Comparison of ENCODE assay signal across 9 cellular contexts in genomic region chr15:93997071-93997658, GRCh38.
DNase-seq lines count a peak whose midpoint lies in the region; ATAC-seq, FAIRE-seq and TF ChIP-seq lines count a peak whose summit lies in the region.
"Had no signal": no experiment of that assay in that cellular context is flagged by ENCODE, and none has a peak within 500 bp of the region (broad histone marks: within the 10 kb centered on the region; RNA-seq: fewer than 3 reads in every experiment).

No MANE protein-coding gene starts in this region.

- DNase-seq in GM10248 (ENCODE audit: extremely low spot score) = no peak
- DNase-seq in LoVo (ENCODE audit: low spot score) = peak; percentile 35
- no peak for DNase-seq in chondrocyte (ENCODE audit: low spot score)
- DNase-seq in pancreas = no peak
- no peak for DNase-seq in mesenteric fat pad (ENCODE audit: low spot score)
- DNase-seq in stimulated activated effector memory CD8-positive, alpha-beta T cell treated with anti-CD3 and anti-CD28 coated beads, Interleukin-12 subunit alpha, Interleukin-12 subunit beta, amount 100 ng/mL, for 72 hours (ENCODE audit: low spot score in 2 of 2) = no peak
- no peak for DNase-seq in NCI-H2196 (lab: John Stamatoyannopoulos, UW; ENCODE audit: unreplicated experiment)
- DNase-seq: naive B cell had no signal

- H3K4me3 ChIP-seq in pancreas = no peak overlapping the region

- peak; percentile 46 to 83 (median 72) for ATAC-seq in pancreas
- no peak for ATAC-seq in stimulated activated effector memory CD8-positive, alpha-beta T cell treated with anti-CD3 and anti-CD28 coated beads, Interleukin-12 subunit alpha, Interleukin-12 subunit beta, amount 100 ng/mL, for 72 hours

- no peaks in the 10 kb centered on the region for H3K9me3 ChIP-seq in pancreas

- H3K27ac ChIP-seq in pancreas = no peak overlapping the region

- peak; percentile 38 for TF ChIP-seq CTCF in GM10248 (IDR thresholded peaks at IDR 0.05; ENCODE audit: control extremely low read depth, extremely low read depth, low read depth, missing control alignments)
- TF ChIP-seq CTCF in chondrocyte (IDR thresholded peaks at IDR 0.05) = peak; percentile 96
- peak in 2 of 4 donors; percentile 47 to 50 for TF ChIP-seq CTCF in pancreas (IDR thresholded peaks at IDR 0.05)

- H3K9me3 Mint-ChIP-seq in chondrocyte (ENCODE audit: low read depth) = no peaks in the 10 kb centered on the region
- H3K9me3 Mint-ChIP-seq in stimulated activated effector memory CD8-positive, alpha-beta T cell treated with anti-CD3 and anti-CD28 coated beads, Interleukin-12 subunit alpha, Interleukin-12 subunit beta, amount 100 ng/mL, for 72 hours = no peaks in the 10 kb centered on the region
- H3K9me3 Mint-ChIP-seq: T-helper 1 cell treated with Interleukin-12 subunit alpha and Interleukin-12 subunit beta and Interleukin-4 antibody, amounts not matched to agents 30 μg/mL and 1 μg/mL, for 36 hours had no signal

- no peaks in the 10 kb centered on the region for H3K4me1 ChIP-seq in pancreas

- peaks cover 3% of the 10 kb centered on the region for H3K27me3 Mint-ChIP-seq in chondrocyte (ENCODE audit: low read depth)

- CTCF ChIA-PET in GM10248 (lab: Yijun Ruan, JAX) = interaction anchor here (1.0 to 1.6 kb wide), 5 partner anchors 9 to 27 kb away, joined by 3 to 6 read pairs (median 5); no protein-coding TSS in a partner anchor

- H3K27me3 ChIP-seq in pancreas = peaks cover 0 to 30% (median 7%) of the 10 kb centered on the region in 4 donors

- WGBS in pancreas, 2 donors = 21 to 26% methylated on average over 6 of the region's 6 CpGs

- peaks cover 17% of the 10 kb centered on the region for H3K4me1 Mint-ChIP-seq in chondrocyte (ENCODE audit: low read depth)
- H3K4me1 Mint-ChIP-seq in stimulated activated effector memory CD8-positive, alpha-beta T cell treated with anti-CD3 and anti-CD28 coated beads, Interleukin-12 subunit alpha, Interleukin-12 subunit beta, amount 100 ng/mL, for 72 hours = no peaks in the 10 kb centered on the region
- H3K4me1 Mint-ChIP-seq: naive B cell had no signal

- H3K36me3 ChIP-seq in pancreas = no peaks in the 10 kb centered on the region

- no peak overlapping the region for H3K27ac Mint-ChIP-seq in chondrocyte (ENCODE audit: unreplicated experiment)
- no peak overlapping the region for H3K27ac Mint-ChIP-seq in stimulated activated effector memory CD8-positive, alpha-beta T cell treated with anti-CD3 and anti-CD28 coated beads, Interleukin-12 subunit alpha, Interleukin-12 subunit beta, amount 100 ng/mL, for 72 hours
- H3K27ac Mint-ChIP-seq: naive B cell; T-helper 1 cell treated with Interleukin-12 subunit alpha and Interleukin-12 subunit beta and Interleukin-4 antibody, amounts not matched to agents 30 μg/mL and 1 μg/mL, for 36 hours had no signal

- FAIRE-seq in pancreas (lab: Jason Lieb, UNC) = peak; percentile 81

- POLR2A ChIA-PET in GM10248 (lab: Yijun Ruan, JAX) = no interaction called here

- intact Hi-C loops in pancreas (cut with DNase I) = no loop called here

- H3K4me3 Mint-ChIP-seq in chondrocyte (ENCODE audit: unreplicated experiment) = no peak overlapping the region
- no peak overlapping the region for H3K4me3 Mint-ChIP-seq in stimulated activated effector memory CD8-positive, alpha-beta T cell treated with anti-CD3 and anti-CD28 coated beads, Interleukin-12 subunit alpha, Interleukin-12 subunit beta, amount 100 ng/mL, for 72 hours
- H3K4me3 Mint-ChIP-seq: naive B cell; T-helper 1 cell treated with Interleukin-12 subunit alpha and Interleukin-12 subunit beta and Interleukin-4 antibody, amounts not matched to agents 30 μg/mL and 1 μg/mL, for 36 hours had no signal

- no peaks in the 10 kb centered on the region for H3K36me3 Mint-ChIP-seq in chondrocyte (ENCODE audit: low read depth)
- H3K36me3 Mint-ChIP-seq in stimulated activated effector memory CD8-positive, alpha-beta T cell treated with anti-CD3 and anti-CD28 coated beads, Interleukin-12 subunit alpha, Interleukin-12 subunit beta, amount 100 ng/mL, for 72 hours = no peaks in the 10 kb centered on the region
- H3K36me3 Mint-ChIP-seq: naive B cell had no signal
